In the genomic region with DNA sequence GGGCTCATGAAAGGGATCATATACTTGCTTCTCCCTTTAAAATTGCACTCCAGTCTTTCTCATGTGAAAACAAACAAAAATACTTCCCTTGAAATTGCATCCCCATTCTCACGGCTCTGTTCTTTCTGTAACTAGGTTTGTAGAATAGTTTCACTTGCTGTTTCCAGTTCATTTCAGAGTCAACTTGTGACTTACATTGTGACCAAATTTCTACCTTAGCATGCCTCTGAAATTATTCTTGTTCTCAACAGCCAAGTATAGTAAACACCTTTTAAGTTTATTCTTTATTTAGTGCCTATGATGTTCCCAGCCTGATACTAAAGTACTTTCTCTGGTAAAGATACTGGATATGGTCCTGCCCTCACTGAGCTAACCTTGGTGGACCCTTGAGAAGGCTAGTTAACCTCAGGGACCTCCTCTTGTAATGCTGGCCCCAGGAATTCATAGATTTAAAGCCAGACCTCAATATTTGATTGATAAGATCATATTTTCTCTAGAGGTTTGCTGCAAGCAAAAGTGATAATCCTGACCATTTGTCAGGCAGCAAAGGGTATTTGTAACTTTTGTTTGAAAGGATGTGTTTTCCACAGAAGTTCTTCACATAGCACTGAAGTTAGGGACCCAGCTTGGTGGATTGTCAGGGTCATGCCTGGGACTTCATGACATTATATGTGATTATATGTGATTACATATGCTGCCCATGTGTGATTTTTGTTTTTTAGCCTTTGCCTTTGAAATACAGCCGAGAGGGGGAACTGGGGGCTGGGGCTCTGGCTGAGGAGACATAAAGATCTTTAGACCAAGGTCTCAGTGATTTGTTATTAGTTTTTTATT, we compare ENCODE assay signal across 10 cellular contexts. TPM values are rescaled to one million over a fixed set of nuclear protein-coding genes. Genes with fewer than 3 reads are reported as not detected.
DNase-seq lines count a peak whose midpoint lies in the region; ATAC-seq and TF ChIP-seq lines count a peak whose summit lies in the region.
"Had no signal": no experiment of that assay in that cellular context is flagged by ENCODE, and none has a peak within 500 bp of the region (broad histone marks: within the 10 kb centered on the region; RNA-seq: fewer than 3 reads in every experiment).

No MANE protein-coding gene starts in this region.

- peaks cover 4 to 19% (median 8%) of the 10 kb centered on the region in 5 donors for H3K36me3 Mint-ChIP-seq in naive thymus-derived CD4-positive, alpha-beta T cell

- peak overlapping the region; percentile 52 for H3K4me2 ChIP-seq in MM.1S (ENCODE audit: low read depth, low read length)

- H3K4me3 ChIP-seq in MM.1S (ENCODE audit: low read length) (peak overlapping the region; percentile 19; the same call in 1 of the 2 replicates), SJCRH30 (no peak overlapping the region)
- peak overlapping the region; percentile 1 for H3K4me3 ChIP-seq in naive thymus-derived CD4-positive, alpha-beta T cell (ENCODE audit: low read length)
- H3K4me3 ChIP-seq: esophagus muscularis mucosa had no signal

- H3K4me1 ChIP-seq in MM.1S (ENCODE audit: low read length) (peaks cover 44% of the 10 kb centered on the region), SJCRH30 (no peaks in the 10 kb centered on the region)
- H3K4me1 ChIP-seq in naive thymus-derived CD4-positive, alpha-beta T cell (ENCODE audit: control insufficient read depth in 2 of 2, insufficient read depth in 2 of 2, low read length in 2 of 2), result peaks cover 56 to 59% of the 10 kb centered on the region in 2 donors

- POLR2A ChIA-PET in naive thymus-derived CD4-positive, alpha-beta T cell (lab: Charles Lee), result interaction anchor here (1.0 to 2.4 kb wide), 7 partner anchors 15 to 217 kb away, joined by 3 to 17 read pairs (median 4); partner anchors contain the start of gene SLAMF1

- DNase-seq in MM.1S (peak; percentile 85), DMS53 treated with DMSO at 0.1 percent for 48 hours (lab: John Stamatoyannopoulos, UW; ENCODE audit: unreplicated experiment) (no peak), OCI-M2 (lab: John Stamatoyannopoulos, UW; ENCODE audit: unreplicated experiment) (no peak), NK-92 (lab: John Stamatoyannopoulos, UW; ENCODE audit: unreplicated experiment) (no peak), SJCRH30 (no peak)
- peak in 4 of 9 donors; percentile 29 to 44 (median 38) for DNase-seq in naive thymus-derived CD4-positive, alpha-beta T cell
- DNase-seq: mammary epithelial cell had no signal

- H3K9me3 Mint-ChIP-seq in naive thymus-derived CD4-positive, alpha-beta T cell, result peaks cover 2 to 17% (median 8%) of the 10 kb centered on the region in 11 donors

- no peaks in the 10 kb centered on the region for H3K36me3 ChIP-seq in MM.1S (replicated peaks; ENCODE audit: insufficient read depth, low read length)
- no peaks in the 10 kb centered on the region for H3K36me3 ChIP-seq in naive thymus-derived CD4-positive, alpha-beta T cell (ENCODE audit: control insufficient read depth in 2 of 3, insufficient read depth in 3 of 3, low read length in 3 of 3)
- 0 out of 2 replicates have a peak, but pooled peaks cover 4% of the 10 kb centered on the region for H3K36me3 ChIP-seq in SJCRH30

- peak overlapping the region; percentile 84 to 99 (median 91) for H3K27ac Mint-ChIP-seq in naive thymus-derived CD4-positive, alpha-beta T cell

- no peaks in the 10 kb centered on the region for H3K9me2 ChIP-seq in MM.1S (replicated peaks; ENCODE audit: insufficient read depth, low read length)

- no peak overlapping the region; the same call in 1 of the 2 replicates for H3K9ac ChIP-seq in MM.1S (ENCODE audit: low read length)

- peak overlapping the region; percentile 14 for H2AFZ ChIP-seq in MM.1S (ENCODE audit: low read length)

- intact Hi-C loops in naive thymus-derived CD4-positive, alpha-beta T cell (cut with micrococcal nuclease), result loop anchor here (1.0 to 10.0 kb wide), 12 partner anchors 7 to 525 kb away; partner anchors contain the start of gene ITLN2 (in 1 of the 2)

- peaks cover 34 to 79% (median 70%) of the 10 kb centered on the region in 7 donors for H3K4me1 Mint-ChIP-seq in naive thymus-derived CD4-positive, alpha-beta T cell

- no peak for TF ChIP-seq CTCF in MM.1S (IDR thresholded peaks at IDR 0.05; ENCODE audit: low read length)

- no peaks in the 10 kb centered on the region for H3K27me3 Mint-ChIP-seq in naive thymus-derived CD4-positive, alpha-beta T cell

- peaks cover 30% of the 10 kb centered on the region for H3F3A ChIP-seq in MM.1S (ENCODE audit: insufficient read depth, low read length)

- no peaks in the 10 kb centered on the region for H3K79me2 ChIP-seq in MM.1S (ENCODE audit: low read length)

- H3K27ac ChIP-seq in MM.1S (ENCODE audit: low read length) (peak overlapping the region; percentile 38; the same call in 1 of the 2 replicates), SJCRH30 (no peak overlapping the region)
- H3K27ac ChIP-seq in naive thymus-derived CD4-positive, alpha-beta T cell (ENCODE audit: low read depth, low read length), result peak overlapping the region; percentile 68
- H3K27ac ChIP-seq: esophagus muscularis mucosa had no signal

- H3K27me3 ChIP-seq in MM.1S (replicated peaks; ENCODE audit: insufficient read depth, low read length) (no peaks in the 10 kb centered on the region), SJCRH30 (no peaks in the 10 kb centered on the region)
- no peaks in the 10 kb centered on the region for H3K27me3 ChIP-seq in naive thymus-derived CD4-positive, alpha-beta T cell (ENCODE audit: control insufficient read depth in 2 of 2, insufficient read depth in 2 of 2, low read length in 2 of 2)
- H3K27me3 ChIP-seq: esophagus muscularis mucosa had no signal

- H4K20me1 ChIP-seq in MM.1S (ENCODE audit: insufficient read depth, low read length), result no peaks in the 10 kb centered on the region

- CTCF ChIA-PET in naive thymus-derived CD4-positive, alpha-beta T cell (lab: Charles Lee), result interaction anchor here (1.0 to 3.6 kb wide), 8 partner anchors 9 to 245 kb away, joined by 3 to 63 read pairs (median 6); no protein-coding TSS in a partner anchor

- peak overlapping the region in 9 of 10 donors; percentile 22 to 74 (median 62) for H3K4me3 Mint-ChIP-seq in naive thymus-derived CD4-positive, alpha-beta T cell

- H3K9me3 ChIP-seq in MM.1S (replicated peaks; ENCODE audit: insufficient read depth, low read length) (no peaks in the 10 kb centered on the region), SJCRH30 (replicated peaks) (no peaks in the 10 kb centered on the region)
- H3K9me3 ChIP-seq in naive thymus-derived CD4-positive, alpha-beta T cell (ENCODE audit: control insufficient read depth in 2 of 3, low read length in 3 of 3), result no peaks in the 10 kb centered on the region
- H3K9me3 ChIP-seq: esophagus muscularis mucosa had no signal

- ATAC-seq in GM18499 (IDR thresholded peaks at IDR 0.05; ENCODE audit: insufficient read depth, unreplicated experiment) (peak; percentile 39), GM21529 (IDR thresholded peaks at IDR 0.05; ENCODE audit: unreplicated experiment) (peak; percentile 50)
- peak; percentile 64 for ATAC-seq in naive thymus-derived CD4-positive, alpha-beta T cell

RNA-seq across cellular contexts. Expression of gene VANGL2, which starts 29.6 kb away (rescaled TPM):
- under 1 TPM in 2 of 5 experiments, not detected in 3; 0.05 to 0.13 TPM for total RNA-seq in naive thymus-derived CD4-positive, alpha-beta T cell
- polyA plus RNA-seq in naive thymus-derived CD4-positive, alpha-beta T cell, result not detected
- total RNA-seq in SJCRH30 (2014; rRNA removed; shearing (Covaris generic)), result 11.1 and 12.8 TPM in 2 replicates

Comparison
In these comparisons a context has a peak if more than half of its experiments do, and no peak if none do; other contexts are left out.
1. RNA of gene VANGL2, which starts 29.6 kb away (total RNA-seq): 11.1 to 12.8 TPM in SJCRH30; 0.05 to 0.13 TPM in naive thymus-derived CD4-positive, alpha-beta T cell; every median in the first group is over 10 times any median in the second.
2. Peak in every context shown above with its lines, with median percentiles within 50 percentile points of each other: ATAC-seq.